Comparison of ENCODE assay signal across 8 cellular contexts in the genomic region with DNA sequence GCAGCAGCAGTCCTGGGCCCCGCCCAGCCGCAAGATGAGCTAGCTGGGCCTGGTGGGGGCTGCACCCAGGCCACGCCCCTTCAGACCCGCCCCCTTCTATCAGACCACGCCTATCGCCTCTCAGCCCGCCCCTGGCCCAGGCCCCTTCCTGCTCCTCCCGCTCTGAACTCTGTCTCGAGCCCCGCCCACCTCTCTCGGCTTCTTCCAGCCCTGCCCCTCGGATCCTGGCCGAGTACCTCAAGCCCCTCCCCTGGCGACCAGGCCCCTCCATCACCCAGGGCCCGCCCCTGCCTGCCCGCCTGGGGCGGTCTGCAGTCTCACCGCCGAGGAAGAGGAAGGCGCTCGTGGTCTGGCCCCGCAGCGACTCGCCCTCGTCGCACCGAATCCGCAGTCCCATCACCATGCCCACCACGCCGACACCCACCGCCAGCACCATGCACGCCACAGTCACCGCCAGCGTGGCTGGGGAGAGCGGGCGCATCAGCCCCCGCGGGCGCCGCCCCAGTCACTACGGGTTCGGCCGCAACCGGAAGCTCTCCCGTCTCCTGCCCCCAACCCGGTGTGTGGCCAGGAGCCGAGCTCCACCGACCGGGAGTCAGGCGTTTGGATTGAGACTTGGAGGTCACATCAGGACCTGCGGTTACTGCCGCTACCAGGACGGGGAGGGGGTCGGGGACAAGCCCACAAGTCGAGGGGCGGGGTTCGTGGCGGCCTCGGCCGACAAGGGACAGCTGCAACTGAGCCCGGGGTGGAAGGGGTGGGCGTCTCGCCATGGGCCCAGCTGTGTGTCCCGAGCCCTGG. TPM values are rescaled to one million over a fixed set of nuclear protein-coding genes. Genes with fewer than 3 reads are reported as not detected.
DNase-seq lines count a peak whose midpoint lies in the region; ATAC-seq and TF ChIP-seq lines count a peak whose summit lies in the region.

No MANE protein-coding gene starts in this region.

- DNase-seq in EL (peak; percentile 99), GM23338 (ENCODE audit: low spot score) (peak; percentile 99), LNCaP clone FGC (ENCODE audit: low read depth) (peak; percentile 86), amygdala (lab: John Stamatoyannopoulos, UW) (peak; percentile 50 to 99 (median 97)), left ventricle myocardium inferior (peak; percentile 99), prostate gland (ENCODE audit: low spot score) (peak; percentile 98)

- H3K27ac Mint-ChIP-seq in GM23338: peak overlapping the region; percentile 96
- peak overlapping the region; percentile 98 for H3K27ac Mint-ChIP-seq in T-helper 1 cell treated with Interleukin-12 subunit alpha and Interleukin-12 subunit beta and Interleukin-4 antibody, amounts not matched to agents 30 μg/mL and 1 μg/mL, for 36 hours

- H2AFZ ChIP-seq in GM23338: peak overlapping the region; percentile 69

- intact Hi-C loops in left ventricle myocardium inferior (cut with micrococcal nuclease) (no loop called here), prostate gland (cut with DNase I) (loop anchor here (2.0 to 5.0 kb wide), 2 partner anchors 27 to 335 kb away; no protein-coding TSS in a partner anchor)

- peak overlapping the region; percentile 99 for H3K4me3 Mint-ChIP-seq in GM23338
- peak overlapping the region; percentile 100 for H3K4me3 Mint-ChIP-seq in T-helper 1 cell treated with Interleukin-12 subunit alpha and Interleukin-12 subunit beta and Interleukin-4 antibody, amounts not matched to agents 30 μg/mL and 1 μg/mL, for 36 hours

- no peaks in the 10 kb centered on the region for H3K9me3 ChIP-seq in left ventricle myocardium inferior (replicated peaks)
- no peaks in the 10 kb centered on the region for H3K9me3 ChIP-seq in prostate gland

- no peaks in the 10 kb centered on the region for H3K9me2 ChIP-seq in GM23338 (ENCODE audit: insufficient read depth)

- no peaks in the 10 kb centered on the region; the same call in 2 of the 3 replicates for H3K36me3 Mint-ChIP-seq in GM23338 (ENCODE audit: low read depth)
- peaks cover 3% of the 10 kb centered on the region for H3K36me3 Mint-ChIP-seq in T-helper 1 cell treated with Interleukin-12 subunit alpha and Interleukin-12 subunit beta and Interleukin-4 antibody, amounts not matched to agents 30 μg/mL and 1 μg/mL, for 36 hours (ENCODE audit: low read depth)

- no peaks in the 10 kb centered on the region for H4K20me1 ChIP-seq in GM23338 (replicated peaks; ENCODE audit: insufficient read depth)

- H3K79me2 ChIP-seq in GM23338 (replicated peaks; ENCODE audit: insufficient read depth): 0 out of 2 replicates have a peak, but pooled peaks cover 4% of the 10 kb centered on the region

- H3F3A ChIP-seq in GM23338 (replicated peaks; ENCODE audit: low read depth): no peaks in the 10 kb centered on the region; the same call in 1 of the 2 replicates

- H3K36me3 ChIP-seq in GM23338 (ENCODE audit: insufficient read depth) (no peaks in the 10 kb centered on the region), left ventricle myocardium inferior (no peaks in the 10 kb centered on the region), prostate gland (no peaks in the 10 kb centered on the region), urinary bladder (ENCODE audit: insufficient read depth) (no peaks in the 10 kb centered on the region)

- TF ChIP-seq CTCF in GM23338 (conservative IDR thresholded peaks at IDR 0.05; ENCODE audit: low read depth in 2 of 2): no peak
- no peak for TF ChIP-seq CTCF in LNCaP clone FGC (IDR thresholded peaks at IDR 0.05; ENCODE audit: control insufficient read depth, extremely low read depth, insufficient read depth)
- TF ChIP-seq CTCF in left ventricle myocardium inferior (IDR thresholded peaks at IDR 0.05; ENCODE audit: borderline replicate concordance): no peak
- TF ChIP-seq CTCF in prostate gland (IDR thresholded peaks at IDR 0.05): peak in 1 of 4 experiments; percentile 31

- peak; percentile 1 for TF ChIP-seq POLR2A in prostate gland (IDR thresholded peaks at IDR 0.05)

- no peaks in the 10 kb centered on the region; the same call in 2 of the 3 replicates for H3K9me3 Mint-ChIP-seq in GM23338
- no peaks in the 10 kb centered on the region for H3K9me3 Mint-ChIP-seq in T-helper 1 cell treated with Interleukin-12 subunit alpha and Interleukin-12 subunit beta and Interleukin-4 antibody, amounts not matched to agents 30 μg/mL and 1 μg/mL, for 36 hours

- peak overlapping the region; percentile 98 for H3K4me3 ChIP-seq in GM23338
- peak overlapping the region; percentile 93 for H3K4me3 ChIP-seq in LNCaP clone FGC (ENCODE audit: low read depth, low read length)
- H3K4me3 ChIP-seq in left ventricle myocardium inferior: peak overlapping the region; percentile 86
- H3K4me3 ChIP-seq in prostate gland: peak overlapping the region; percentile 61 to 76
- peak overlapping the region; percentile 60 for H3K4me3 ChIP-seq in urinary bladder (ENCODE audit: low read depth, low read length)

- under 1% methylated on average over 57 of the region's 64 CpGs for WGBS in prostate gland
- WGBS in urinary bladder: under 1% methylated on average over 64 of the region's 64 CpGs

- H3K4me1 Mint-ChIP-seq in GM23338: peaks cover 25% of the 10 kb centered on the region
- peaks cover 65% of the 10 kb centered on the region for H3K4me1 Mint-ChIP-seq in T-helper 1 cell treated with Interleukin-12 subunit alpha and Interleukin-12 subunit beta and Interleukin-4 antibody, amounts not matched to agents 30 μg/mL and 1 μg/mL, for 36 hours (ENCODE audit: low read depth)

- ATAC-seq in GM23338: peak; percentile 80

- H3K4me1 ChIP-seq in GM23338 (ENCODE audit: insufficient read depth) (peaks cover 15% of the 10 kb centered on the region; the same call in 1 of the 2 replicates), left ventricle myocardium inferior (peaks cover 48% of the 10 kb centered on the region), prostate gland (replicated peaks) (peaks cover 8% of the 10 kb centered on the region), urinary bladder (ENCODE audit: insufficient read depth) (peaks cover 2% of the 10 kb centered on the region)

- H3K27me3 ChIP-seq in GM23338 (ENCODE audit: insufficient read depth) (no peaks in the 10 kb centered on the region), left ventricle myocardium inferior (ENCODE audit: low read depth) (no peaks in the 10 kb centered on the region), prostate gland (replicated peaks; ENCODE audit: insufficient read depth) (no peaks in the 10 kb centered on the region)

- H3K27ac ChIP-seq in GM23338 (ENCODE audit: low read depth) (peak overlapping the region; percentile 86), left ventricle myocardium inferior (replicated peaks) (peak overlapping the region; percentile 97), prostate gland (peak overlapping the region; percentile 85 to 86), urinary bladder (ENCODE audit: low read depth) (peak overlapping the region; percentile 89)

- peak overlapping the region; percentile 95 for H3K4me2 ChIP-seq in GM23338

- peaks cover 17% of the 10 kb centered on the region for H3K27me3 Mint-ChIP-seq in GM23338 (ENCODE audit: insufficient read depth, low read depth, poor library complexity)
- no peaks in the 10 kb centered on the region for H3K27me3 Mint-ChIP-seq in T-helper 1 cell treated with Interleukin-12 subunit alpha and Interleukin-12 subunit beta and Interleukin-4 antibody, amounts not matched to agents 30 μg/mL and 1 μg/mL, for 36 hours (ENCODE audit: low read depth)

TF ChIP-seq in GM23338, 12 proteins besides CTCF, POLR2A, EP300 and RAD21 (continues in another document):
- TF ChIP-seq EZH2 (IDR thresholded peaks at IDR 0.05; ENCODE audit: low read depth, unreplicated experiment): no peak
- TF ChIP-seq CREB1 (CRISPR knock-in tag; IDR thresholded peaks at IDR 0.05; ENCODE audit: low read depth): 0 out of 2 replicates have a peak, but pooled peaks have one; percentile 3
- TF ChIP-seq EZH2phosphoT487 (IDR thresholded peaks at IDR 0.05; ENCODE audit: unreplicated experiment): no peak
- TF ChIP-seq POLR2AphosphoS5 (IDR thresholded peaks at IDR 0.05; ENCODE audit: low read depth): peak; percentile 98
- TF ChIP-seq, protein P1, sequence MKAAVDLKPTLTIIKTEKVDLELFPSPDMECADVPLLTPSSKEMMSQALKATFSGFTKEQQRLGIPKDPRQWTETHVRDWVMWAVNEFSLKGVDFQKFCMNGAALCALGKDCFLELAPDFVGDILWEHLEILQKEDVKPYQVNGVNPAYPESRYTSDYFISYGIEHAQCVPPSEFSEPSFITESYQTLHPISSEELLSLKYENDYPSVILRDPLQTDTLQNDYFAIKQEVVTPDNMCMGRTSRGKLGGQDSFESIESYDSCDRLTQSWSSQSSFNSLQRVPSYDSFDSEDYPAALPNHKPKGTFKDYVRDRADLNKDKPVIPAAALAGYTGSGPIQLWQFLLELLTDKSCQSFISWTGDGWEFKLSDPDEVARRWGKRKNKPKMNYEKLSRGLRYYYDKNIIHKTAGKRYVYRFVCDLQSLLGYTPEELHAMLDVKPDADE (IDR thresholded peaks at IDR 0.05): 0 out of 2 replicates have a peak, but pooled peaks have one; percentile 46
- TF ChIP-seq JUNB (IDR thresholded peaks at IDR 0.05; ENCODE audit: unreplicated experiment): no peak

RNA-seq across cellular contexts. Expression of a gene that starts 1.0 kb away (rescaled TPM):
- total RNA-seq in GM23338 (2014; rRNA removed; shearing (Covaris generic)): not detected in 2 replicates
- polyA plus RNA-seq in GM23338 (2016; fragmentation: Nextera tagmentation; extraction: Ambion mirVana) (7.7 and 12.1 TPM in 2 replicates), urinary bladder (0.85 TPM)
- total RNA-seq in left ventricle myocardium inferior (1.5 TPM), prostate gland (1 to 10 TPM in 1 of 2 donors, not detected in 1; 4.2 TPM), urinary bladder (not detected)

RNA-seq across cellular contexts. Expression of a gene that starts 1.6 kb away (rescaled TPM):
- 37.3 and 42.3 TPM in 2 replicates for total RNA-seq in GM23338 (2014; rRNA removed; shearing (Covaris generic))
- polyA plus RNA-seq in GM23338 (2016; fragmentation: Nextera tagmentation; extraction: Ambion mirVana) (59.3 and 63.4 TPM in 2 replicates), urinary bladder (121 TPM)
- total RNA-seq in left ventricle myocardium inferior (365 TPM), prostate gland (100 to 1,000 TPM in 1 of 2 donors, 10 to 100 TPM in 1; 82.8 to 118 TPM), urinary bladder (25.1 TPM)

RNA-seq across cellular contexts. Expression of a gene that starts 4.7 kb away (rescaled TPM):
- not detected in 2 replicates for total RNA-seq in GM23338 (2014; rRNA removed; shearing (Covaris generic))
- polyA plus RNA-seq in GM23338 (2016; fragmentation: Nextera tagmentation; extraction: Ambion mirVana) (not detected in 2 replicates), urinary bladder (5.1 TPM)
- total RNA-seq in left ventricle myocardium inferior (1.8 TPM), prostate gland (1 to 10 TPM in 1 of 2 donors, not detected in 1; 1.8 TPM), urinary bladder (1.3 TPM)

RNA-seq across cellular contexts. Expression of a gene that starts 20.0 kb away (rescaled TPM):
- not detected in 2 replicates for total RNA-seq in GM23338 (2014; rRNA removed; shearing (Covaris generic))
- polyA plus RNA-seq in GM23338 (2016; fragmentation: Nextera tagmentation; extraction: Ambion mirVana): not detected in 2 replicates
- total RNA-seq in left ventricle myocardium inferior: not detected
- not detected for total RNA-seq in prostate gland
- total RNA-seq in urinary bladder: not detected
- polyA plus RNA-seq in urinary bladder: not detected

RNA-seq across cellular contexts. Expression of a gene that starts 22.6 kb away (rescaled TPM):
- 1.4 and 5.6 TPM in 2 replicates for total RNA-seq in GM23338 (2014; rRNA removed; shearing (Covaris generic))
- polyA plus RNA-seq in GM23338 (2016; fragmentation: Nextera tagmentation; extraction: Ambion mirVana) (3.9 and 4.4 TPM in 2 replicates), urinary bladder (not detected)
- total RNA-seq in left ventricle myocardium inferior (not detected), prostate gland (10 to 100 TPM in 1 of 2 donors, not detected in 1; 16.0 TPM), urinary bladder (not detected)

Comparison
In these comparisons a context has a peak if more than half of its experiments do, and no peak if none do; other contexts are left out.
1. Peak in every context shown above with its lines: DNase-seq, ATAC-seq, H3K4me3 ChIP-seq and H3K27ac ChIP-seq.